ENCODE assay signal across 15 cellular contexts in the genomic region with DNA sequence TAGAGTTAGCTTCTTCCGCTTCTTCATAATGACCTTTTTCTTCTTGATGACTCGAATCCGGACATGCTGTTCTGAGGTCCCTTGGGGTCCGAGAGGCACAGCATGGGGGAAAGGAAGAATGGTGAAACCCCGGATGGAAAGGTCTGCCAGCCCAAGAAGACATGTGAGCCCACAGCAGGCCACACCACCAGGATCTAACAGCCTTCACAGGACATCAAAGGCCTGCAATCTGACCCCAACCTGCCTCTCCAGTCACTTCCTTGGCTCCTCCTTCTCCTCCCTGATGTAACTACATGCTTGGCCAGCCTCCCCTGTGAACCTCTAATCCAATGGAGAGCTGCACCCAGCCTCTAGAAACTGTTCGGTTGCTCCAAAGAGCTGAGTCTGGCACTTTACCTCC. TPM values are rescaled to one million over a fixed set of nuclear protein-coding genes. Genes with fewer than 3 reads are reported as not detected.
DNase-seq lines count a peak whose midpoint lies in the region; ATAC-seq and TF ChIP-seq lines count a peak whose summit lies in the region.
"Had no signal": no experiment of that assay in that cellular context is flagged by ENCODE, and none has a peak within 500 bp of the region (broad histone marks: within the 10 kb centered on the region; RNA-seq: fewer than 3 reads in every experiment).

No MANE protein-coding gene starts in this region.

- no peak for DNase-seq in activated T-cell treated with anti-CD3 and anti-CD28 coated beads, Interleukin-2, amount 50 U/mL, for 24 hours
- DNase-seq in activated T-cell treated with anti-CD3 and anti-CD28 coated beads, Interleukin-2, amount 50 U/mL, for 1 hour: no peak
- DNase-seq in hepatocyte (ENCODE audit: low spot score) (no peak), type B pancreatic cell (ENCODE audit: extremely low spot score, unreplicated experiment) (no peak), head of caudate nucleus (no peak)
- DNase-seq: activated CD8-positive, alpha-beta memory T cell treated with anti-CD3 and anti-CD28 coated beads, Interleukin-2, amount 10 ng/mL, durations not matched to agents 7 days and 5 days; NCI-H526 treated with DMSO at 0.1 percent for 48 hours; stimulated activated naive B cell treated with anti-CD40 and anti-IgM and Interleukin-4, amounts not matched to agents 10 μg/mL and 1 μg/mL and 100 μg/mL, for 72 hours had no signal

- peaks cover 24% of the 10 kb centered on the region for H3K4me1 Mint-ChIP-seq in activated T-cell treated with anti-CD3 and anti-CD28 coated beads, Interleukin-2, amount 50 U/mL, for 24 hours (ENCODE audit: low read depth)
- H3K4me1 Mint-ChIP-seq in type B pancreatic cell (ENCODE audit: unreplicated experiment): peaks cover 26% of the 10 kb centered on the region

- H3K36me3 Mint-ChIP-seq in activated T-cell treated with anti-CD3 and anti-CD28 coated beads, Interleukin-2, amount 50 U/mL, for 24 hours (ENCODE audit: low read depth): peaks cover 3% of the 10 kb centered on the region
- peaks cover 5% of the 10 kb centered on the region for H3K36me3 Mint-ChIP-seq in type B pancreatic cell

- H3K27ac ChIP-seq in OCI-LY3 (ENCODE audit: low read length) (0 out of 2 replicates have a peak overlapping the region, but pooled peaks have one; percentile 24), hepatocyte (no peak overlapping the region)
- H3K27ac ChIP-seq: gastroesophageal sphincter had no signal

- H4K20me1 ChIP-seq in OCI-LY3 (ENCODE audit: insufficient read depth, low read length): no peaks in the 10 kb centered on the region
- H4K20me1 ChIP-seq in hepatocyte (ENCODE audit: insufficient read depth, poor library complexity, severe bottlenecking): no peaks in the 10 kb centered on the region

- peak overlapping the region; percentile 82 for H3K4me3 ChIP-seq in OCI-LY3 (ENCODE audit: low read length)
- H3K4me3 ChIP-seq in hepatocyte: no peak overlapping the region
- H3K4me3 ChIP-seq: GM12878 had no signal

- H3K9me2 ChIP-seq in hepatocyte (replicated peaks; ENCODE audit: insufficient read depth): no peaks in the 10 kb centered on the region

- H3K9me3 Mint-ChIP-seq in activated T-cell treated with anti-CD3 and anti-CD28 coated beads, Interleukin-2, amount 50 U/mL, for 24 hours: no peaks in the 10 kb centered on the region
- H3K9me3 Mint-ChIP-seq in type B pancreatic cell: peaks cover 4% of the 10 kb centered on the region
- H3K9me3 Mint-ChIP-seq: stimulated activated naive B cell treated with anti-CD40 and anti-IgM and Interleukin-4, amounts not matched to agents 10 μg/mL and 1 μg/mL and 100 μg/mL, for 72 hours had no signal

- peak overlapping the region; percentile 92; the same call in 1 of the 2 replicates for H2AFZ ChIP-seq in OCI-LY3 (ENCODE audit: low read depth, low read length)
- no peak overlapping the region for H2AFZ ChIP-seq in hepatocyte

- ATAC-seq in esophagus mucosa (no peak), GM19324 (IDR thresholded peaks at IDR 0.05; ENCODE audit: low FRiP score, unreplicated experiment) (no peak)
- ATAC-seq: activated CD8-positive, alpha-beta memory T cell treated with anti-CD3 and anti-CD28 coated beads, Interleukin-2, amount 10 ng/mL, durations not matched to agents 7 days and 5 days; gastroesophageal sphincter; GM12878 had no signal

- WGBS in hepatocyte (ENCODE audit: low lambda C conversion rate, missing lambda C conversion rate): 83% methylated on average over 6 of the region's 6 CpGs

- peak overlapping the region; percentile 68 for H3K9ac ChIP-seq in OCI-LY3 (ENCODE audit: low read length)

- H3K27me3 Mint-ChIP-seq in activated T-cell treated with anti-CD3 and anti-CD28 coated beads, Interleukin-2, amount 50 U/mL, for 24 hours: peaks cover 67% of the 10 kb centered on the region
- peaks cover 43% of the 10 kb centered on the region for H3K27me3 Mint-ChIP-seq in type B pancreatic cell

- no peaks in the 10 kb centered on the region for H3K36me3 ChIP-seq in OCI-LY3 (replicated peaks; ENCODE audit: low read depth, low read length)
- no peaks in the 10 kb centered on the region for H3K36me3 ChIP-seq in hepatocyte (replicated peaks; ENCODE audit: insufficient read depth, low read depth)
- H3K36me3 ChIP-seq: gastroesophageal sphincter had no signal

- H3K27me3 ChIP-seq in OCI-LY3 (ENCODE audit: low read depth, low read length): peaks cover 16% of the 10 kb centered on the region
- H3K27me3 ChIP-seq in hepatocyte: peaks cover 41% of the 10 kb centered on the region

- H3K4me3 Mint-ChIP-seq in activated T-cell treated with anti-CD3 and anti-CD28 coated beads, Interleukin-2, amount 50 U/mL, for 24 hours: peak overlapping the region; percentile 84
- H3K4me3 Mint-ChIP-seq in type B pancreatic cell: peak overlapping the region; percentile 99

- peak overlapping the region; percentile 90 for H3K4me2 ChIP-seq in OCI-LY3 (ENCODE audit: low read length)
- peak overlapping the region; percentile 81 for H3K4me2 ChIP-seq in hepatocyte

- intact Hi-C loops in head of caudate nucleus (cut with DNase I): no loop called here

- H3K9me3 ChIP-seq in OCI-LY3 (ENCODE audit: insufficient read depth, low read length): no peaks in the 10 kb centered on the region
- H3K9me3 ChIP-seq in hepatocyte (ENCODE audit: low read depth): no peaks in the 10 kb centered on the region
- H3K9me3 ChIP-seq: gastroesophageal sphincter had no signal

- no peak for TF ChIP-seq CTCF in OCI-LY3 (IDR thresholded peaks at IDR 0.05; ENCODE audit: low read depth, low read length)
- TF ChIP-seq CTCF in hepatocyte (IDR thresholded peaks at IDR 0.05; ENCODE audit: poor library complexity): no peak
- no peak for TF ChIP-seq CTCF in type B pancreatic cell (conservative IDR thresholded peaks at IDR 0.05)

- H3K79me2 ChIP-seq in OCI-LY3 (ENCODE audit: low read length) (no peaks in the 10 kb centered on the region), hepatocyte (no peaks in the 10 kb centered on the region)

- H3K27ac Mint-ChIP-seq in activated T-cell treated with anti-CD3 and anti-CD28 coated beads, Interleukin-2, amount 50 U/mL, for 24 hours: no peak overlapping the region
- peak overlapping the region; percentile 61 for H3K27ac Mint-ChIP-seq in type B pancreatic cell
- H3K27ac Mint-ChIP-seq: activated CD8-positive, alpha-beta memory T cell treated with anti-CD3 and anti-CD28 coated beads, Interleukin-2, amount 10 ng/mL, durations not matched to agents 7 days and 5 days had no signal

- peaks cover 27% of the 10 kb centered on the region for H3K4me1 ChIP-seq in OCI-LY3 (ENCODE audit: low read length)
- peaks cover 3% of the 10 kb centered on the region for H3K4me1 ChIP-seq in hepatocyte (ENCODE audit: insufficient read depth)

RNA-seq across cellular contexts. Expression of gene CPXM1, which starts 1.6 kb away (rescaled TPM):
- total RNA-seq in hepatocyte (47.9 and 57.8 TPM in 2 replicates), type B pancreatic cell (ENCODE audit: low replicate concordance) (6.6 and 106 TPM in 2 replicates), esophagus mucosa (2.0 TPM)
- polyA plus RNA-seq in hepatocyte: 66.3 and 82.5 TPM in 2 replicates

RNA-seq across cellular contexts. Expression of gene C20orf141, which starts 16.0 kb away (rescaled TPM):
- total RNA-seq in hepatocyte (not detected in 2 replicates), type B pancreatic cell (ENCODE audit: low replicate concordance) (not detected in 2 replicates), esophagus mucosa (not detected)
- polyA plus RNA-seq in hepatocyte: 0.68 TPM in 1 of 2 replicates, not detected in the other
- total RNA-seq: activated CD8-positive, alpha-beta memory T cell treated with anti-CD3 and anti-CD28 coated beads, Interleukin-2, amount 10 ng/mL, durations not matched to agents 7 days and 5 days; chondrocyte; gastroesophageal sphincter; GM12878; mononuclear cell had no signal
- polyA plus RNA-seq: GM12878 had no signal

RNA-seq across cellular contexts. Expression of gene TMEM239, which starts 17.4 kb away (rescaled TPM):
- total RNA-seq in hepatocyte (not detected in 2 replicates), type B pancreatic cell (ENCODE audit: low replicate concordance) (not detected in 2 replicates), esophagus mucosa (not detected)
- polyA plus RNA-seq in hepatocyte: not detected in 2 replicates
- total RNA-seq: activated CD8-positive, alpha-beta memory T cell treated with anti-CD3 and anti-CD28 coated beads, Interleukin-2, amount 10 ng/mL, durations not matched to agents 7 days and 5 days; chondrocyte; GM12878; mononuclear cell had no signal
- polyA plus RNA-seq: GM12878 had no signal

RNA-seq across cellular contexts. Expression of gene PCED1A, which starts 41.6 kb away (rescaled TPM):
- total RNA-seq in hepatocyte (36.8 and 43.0 TPM in 2 replicates), type B pancreatic cell (ENCODE audit: low replicate concordance) (47.5 and 79.6 TPM in 2 replicates), esophagus mucosa (16.5 TPM)
- polyA plus RNA-seq in hepatocyte: 41.2 and 54.2 TPM in 2 replicates

RNA-seq across cellular contexts. Expression of gene VPS16, which starts 41.7 kb away (rescaled TPM):
- total RNA-seq in hepatocyte: 28.5 and 34.6 TPM in 2 replicates
- 38.1 and 42.9 TPM in 2 replicates for polyA plus RNA-seq in hepatocyte
- total RNA-seq in type B pancreatic cell (ENCODE audit: low replicate concordance): 31.8 and 49.9 TPM in 2 replicates
- 23.8 TPM for total RNA-seq in esophagus mucosa
